ENCODE assay signal across 19 cellular contexts in genomic region chr9:91308144-91308543, GRCh38. TPM values are rescaled to one million over a fixed set of nuclear protein-coding genes. Genes with fewer than 3 reads are reported as not detected.
DNase-seq lines count a peak whose midpoint lies in the region; ATAC-seq and TF ChIP-seq lines count a peak whose summit lies in the region.
"Had no signal": no experiment of that assay in that cellular context is flagged by ENCODE, and none has a peak within 500 bp of the region (broad histone marks: within the 10 kb centered on the region; RNA-seq: fewer than 3 reads in every experiment).

No MANE protein-coding gene starts in this region.

- H3K4me1 Mint-ChIP-seq in activated naive CD8-positive, alpha-beta T cell (ENCODE audit: low read depth): peaks cover 14% of the 10 kb centered on the region
- H3K4me1 Mint-ChIP-seq in activated naive CD8-positive, alpha-beta T cell treated with anti-CD3 and anti-CD28 coated beads for 36 hours: peaks cover 6% of the 10 kb centered on the region
- H3K4me1 Mint-ChIP-seq in HFFc6 (ENCODE audit: low read depth): peaks cover 71% of the 10 kb centered on the region
- peaks cover 12% of the 10 kb centered on the region for H3K4me1 Mint-ChIP-seq in activated T-helper 17 cell treated with anti-CD3 and anti-CD28 coated beads, Interleukin-2, amount 50 U/mL, for 72 hours
- H3K4me1 Mint-ChIP-seq in stimulated activated naive B cell treated with anti-CD40 and anti-IgM and Interleukin-4, amounts not matched to agents 10 μg/mL and 1 μg/mL and 100 μg/mL, for 72 hours: peaks cover 22 to 41% of the 10 kb centered on the region in 2 donors

- ATAC-seq in activated T-helper 17 cell treated with anti-CD3 and anti-CD28 coated beads, Interleukin-2, amount 50 U/mL, for 72 hours (replicated peaks): peak; percentile 66
- ATAC-seq in stimulated activated naive B cell treated with anti-CD40 and anti-IgM and Interleukin-4, amounts not matched to agents 10 μg/mL and 1 μg/mL and 100 μg/mL, for 72 hours (replicated peaks): peak in 1 of 2 donors; percentile 55
- ATAC-seq: Right ventricle myocardium inferior had no signal

- TF ChIP-seq CTCF in HFFc6 (IDR thresholded peaks at IDR 0.05): no peak

- H3K9me3 Mint-ChIP-seq in activated naive CD8-positive, alpha-beta T cell (ENCODE audit: low read depth): no peaks in the 10 kb centered on the region
- no peaks in the 10 kb centered on the region for H3K9me3 Mint-ChIP-seq in activated naive CD8-positive, alpha-beta T cell treated with anti-CD3 and anti-CD28 coated beads for 36 hours
- no peaks in the 10 kb centered on the region for H3K9me3 Mint-ChIP-seq in HFFc6
- no peaks in the 10 kb centered on the region for H3K9me3 Mint-ChIP-seq in activated T-helper 17 cell treated with anti-CD3 and anti-CD28 coated beads, Interleukin-2, amount 50 U/mL, for 72 hours
- no peaks in the 10 kb centered on the region for H3K9me3 Mint-ChIP-seq in stimulated activated naive B cell treated with anti-CD40 and anti-IgM and Interleukin-4, amounts not matched to agents 10 μg/mL and 1 μg/mL and 100 μg/mL, for 72 hours

- H3K27ac Mint-ChIP-seq in activated naive CD8-positive, alpha-beta T cell: peak overlapping the region; percentile 34
- no peak overlapping the region for H3K27ac Mint-ChIP-seq in activated naive CD8-positive, alpha-beta T cell treated with anti-CD3 and anti-CD28 coated beads for 36 hours
- H3K27ac Mint-ChIP-seq in HFFc6: peak overlapping the region; percentile 50
- peak overlapping the region; percentile 49 for H3K27ac Mint-ChIP-seq in activated T-helper 17 cell treated with anti-CD3 and anti-CD28 coated beads, Interleukin-2, amount 50 U/mL, for 72 hours
- H3K27ac Mint-ChIP-seq in stimulated activated naive B cell treated with anti-CD40 and anti-IgM and Interleukin-4, amounts not matched to agents 10 μg/mL and 1 μg/mL and 100 μg/mL, for 72 hours: peak overlapping the region; percentile 32

- no peak overlapping the region for H3K4me3 Mint-ChIP-seq in activated naive CD8-positive, alpha-beta T cell
- H3K4me3 Mint-ChIP-seq in activated naive CD8-positive, alpha-beta T cell treated with anti-CD3 and anti-CD28 coated beads for 36 hours: no peak overlapping the region
- H3K4me3 Mint-ChIP-seq in HFFc6: no peak overlapping the region
- H3K4me3 Mint-ChIP-seq in activated T-helper 17 cell treated with anti-CD3 and anti-CD28 coated beads, Interleukin-2, amount 50 U/mL, for 72 hours: no peak overlapping the region
- H3K4me3 Mint-ChIP-seq in stimulated activated naive B cell treated with anti-CD40 and anti-IgM and Interleukin-4, amounts not matched to agents 10 μg/mL and 1 μg/mL and 100 μg/mL, for 72 hours: no peak overlapping the region
- H3K4me3 Mint-ChIP-seq: CD4-positive, CD25-positive, alpha-beta regulatory T cell had no signal

- no peaks in the 10 kb centered on the region for H3K27me3 Mint-ChIP-seq in activated naive CD8-positive, alpha-beta T cell
- H3K27me3 Mint-ChIP-seq in activated naive CD8-positive, alpha-beta T cell treated with anti-CD3 and anti-CD28 coated beads for 36 hours: no peaks in the 10 kb centered on the region
- no peaks in the 10 kb centered on the region for H3K27me3 Mint-ChIP-seq in HFFc6 (ENCODE audit: insufficient read depth)
- H3K27me3 Mint-ChIP-seq in activated T-helper 17 cell treated with anti-CD3 and anti-CD28 coated beads, Interleukin-2, amount 50 U/mL, for 72 hours: no peaks in the 10 kb centered on the region
- no peaks in the 10 kb centered on the region for H3K27me3 Mint-ChIP-seq in stimulated activated naive B cell treated with anti-CD40 and anti-IgM and Interleukin-4, amounts not matched to agents 10 μg/mL and 1 μg/mL and 100 μg/mL, for 72 hours
- H3K27me3 Mint-ChIP-seq: CD4-positive, CD25-positive, alpha-beta regulatory T cell had no signal

- peaks cover 40% of the 10 kb centered on the region for H3K36me3 Mint-ChIP-seq in activated naive CD8-positive, alpha-beta T cell
- peaks cover 16% of the 10 kb centered on the region for H3K36me3 Mint-ChIP-seq in activated naive CD8-positive, alpha-beta T cell treated with anti-CD3 and anti-CD28 coated beads for 36 hours
- peaks cover 30% of the 10 kb centered on the region for H3K36me3 Mint-ChIP-seq in HFFc6 (ENCODE audit: low read depth)
- peaks cover 81% of the 10 kb centered on the region for H3K36me3 Mint-ChIP-seq in activated T-helper 17 cell treated with anti-CD3 and anti-CD28 coated beads, Interleukin-2, amount 50 U/mL, for 72 hours (ENCODE audit: low read depth)
- peaks cover 54 to 60% of the 10 kb centered on the region in 2 donors for H3K36me3 Mint-ChIP-seq in stimulated activated naive B cell treated with anti-CD40 and anti-IgM and Interleukin-4, amounts not matched to agents 10 μg/mL and 1 μg/mL and 100 μg/mL, for 72 hours

- no peak for DNase-seq in activated naive CD8-positive, alpha-beta T cell treated with anti-CD3 and anti-CD28 coated beads for 36 hours
- DNase-seq in HFFc6 (no peak), ecto neural progenitor cell (ENCODE audit: low spot score) (no peak), NCI-H1092 treated with DMSO at 0.1 percent for 48 hours (lab: John Stamatoyannopoulos, UW) (no peak)
- no peak for DNase-seq in stimulated activated naive B cell treated with anti-CD40 and anti-IgM and Interleukin-4, amounts not matched to agents 10 μg/mL and 1 μg/mL and 100 μg/mL, for 72 hours
- DNase-seq: CD4-positive, CD25-positive, alpha-beta regulatory T cell; DMS79; GOT3; HCEC 1CT; Karpas-422; MV-4-11; NCI-H1694 treated with DMSO at 0.1 percent for 48 hours; NCI-H2081 treated with DMSO at 0.1 percent for 48 hours; NCI-H2171 treated with DMSO at 0.1 percent for 48 hours; NCI-H524 treated with DMSO at 0.1 percent for 48 hours; OCI-M1 had no signal

RNA-seq across cellular contexts. Expression of gene AUH, which starts 53.6 kb away (rescaled TPM):
- total RNA-seq in activated naive CD8-positive, alpha-beta T cell treated with anti-CD3 and anti-CD28 coated beads for 36 hours: 10 to 100 TPM; 12.4 to 13.2 TPM
- 10 to 100 TPM in 4 of 6 experiments, 1 to 10 TPM in 2; 9.8 to 11.3 (median 10.6) TPM for total RNA-seq in HFFc6 (2021; fragmentation: NEBNext Ultra II Directional; extraction: Animal tissue kit (Norgen Biotek cat#: 25700))
- total RNA-seq in activated T-helper 17 cell treated with anti-CD3 and anti-CD28 coated beads, Interleukin-2, amount 50 U/mL, for 72 hours: 10 to 100 TPM; 38.2 to 45.7 TPM
